23 cellular contexts compared by ENCODE assay signal in the genomic region with DNA sequence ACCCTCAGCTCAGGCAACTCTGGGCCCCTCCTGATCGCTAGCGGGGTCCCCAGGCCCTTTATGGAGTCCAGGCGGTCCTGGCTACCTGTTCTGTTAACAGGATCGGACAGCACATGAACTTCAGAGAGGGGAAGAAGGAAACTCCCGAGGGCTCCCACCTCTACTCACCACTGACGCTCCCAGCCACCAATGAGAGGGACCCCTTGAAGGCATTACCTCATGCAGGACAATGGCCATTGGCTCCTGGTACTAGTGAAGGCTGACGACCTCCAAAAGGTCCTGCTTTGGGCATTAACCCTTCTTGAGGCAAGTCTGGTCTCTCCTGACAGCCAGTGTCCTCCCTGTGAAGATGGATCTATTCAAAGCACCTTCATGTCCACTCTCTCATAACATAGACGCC.
"Had no signal": no experiment of that assay in that cellular context is flagged by ENCODE, and none has a peak within 500 bp of the region (broad histone marks: within the 10 kb centered on the region; RNA-seq: fewer than 3 reads in every experiment).

No MANE protein-coding gene starts in this region.

- H3K27ac ChIP-seq: colonic mucosa, hepatocyte, neutrophil, psoas muscle, spleen, tibial artery had no signal

- H3K27me3 ChIP-seq: colonic mucosa, hepatocyte had no signal

- H3K36me3 Mint-ChIP-seq: naive B cell; stimulated activated memory B cell treated with anti-CD40 and anti-IgM and Interleukin-4, amounts not matched to agents 10 μg/mL and 1 μg/mL and 100 μg/mL, for 72 hours had no signal

- H3K4me3 ChIP-seq: colonic mucosa, hepatocyte, lung, psoas muscle, spleen, tibial artery had no signal

- H3K9me3 Mint-ChIP-seq: naive B cell; nephron; stimulated activated memory B cell treated with anti-CD40 and anti-IgM and Interleukin-4, amounts not matched to agents 10 μg/mL and 1 μg/mL and 100 μg/mL, for 72 hours; stimulated activated naive CD8-positive, alpha-beta T cell treated with anti-CD3 and anti-CD28 coated beads, Interleukin-15, Interleukin-2, amounts not matched to agents 100 ng/mL and 50 ng/mL, for 24 hours had no signal

- H2AFZ ChIP-seq: hepatocyte had no signal

- H3K9me3 ChIP-seq: colonic mucosa, neutrophil, psoas muscle, spleen, tibial artery had no signal

- H3K79me2 ChIP-seq: hepatocyte had no signal

- H3K27ac Mint-ChIP-seq: naive B cell; nephron; stimulated activated memory B cell treated with anti-CD40 and anti-IgM and Interleukin-4, amounts not matched to agents 10 μg/mL and 1 μg/mL and 100 μg/mL, for 72 hours; stimulated activated naive CD8-positive, alpha-beta T cell treated with anti-CD3 and anti-CD28 coated beads, Interleukin-15, Interleukin-2, amounts not matched to agents 100 ng/mL and 50 ng/mL, for 24 hours had no signal

- H3K4me3 Mint-ChIP-seq: nephron; stimulated activated memory B cell treated with anti-CD40 and anti-IgM and Interleukin-4, amounts not matched to agents 10 μg/mL and 1 μg/mL and 100 μg/mL, for 72 hours; stimulated activated naive CD8-positive, alpha-beta T cell treated with anti-CD3 and anti-CD28 coated beads, Interleukin-15, Interleukin-2, amounts not matched to agents 100 ng/mL and 50 ng/mL, for 24 hours had no signal

- ATAC-seq: left colon; left ventricle myocardium superior; psoas muscle; sciatic nerve; stimulated activated memory B cell treated with anti-CD40 and anti-IgM and Interleukin-4, amounts not matched to agents 10 μg/mL and 1 μg/mL and 100 μg/mL, for 72 hours had no signal

- DNase-seq: colonic mucosa; dermis blood vessel endothelial cell; erythroblast; foreskin melanocyte; head of caudate nucleus; left colon; left ventricle myocardium superior; mesenchymal stem cell; naive B cell; psoas muscle; retina; spleen; stimulated activated CD4-positive, alpha-beta T cell treated with anti-CD3 and anti-CD28 coated beads, Interleukin-15, amount 100 ng/mL, for 24 hours; stimulated activated CD4-positive, alpha-beta T cell treated with anti-CD3 and anti-CD28 coated beads, Interleukin-1b, Interleukin-23, amount 100 ng/mL, for 48 hours; stimulated activated CD4-positive, alpha-beta T cell treated with anti-CD3 and anti-CD28 coated beads, Interleukin-4, amount 100 ng/mL, for 24 hours; tibial artery had no signal

- H3K36me3 ChIP-seq: colonic mucosa, neutrophil, spleen, tibial artery had no signal

- H3K4me1 ChIP-seq: colonic mucosa, psoas muscle had no signal

- H3K27me3 Mint-ChIP-seq: stimulated activated naive CD8-positive, alpha-beta T cell treated with anti-CD3 and anti-CD28 coated beads, Interleukin-15, Interleukin-2, amounts not matched to agents 100 ng/mL and 50 ng/mL, for 24 hours had no signal

- H3K4me2 ChIP-seq: hepatocyte had no signal
